In genomic region chr15:70710714-70711113, GRCh38 we compare ENCODE assay signal across 20 cellular contexts.
"Had no signal": no experiment of that assay in that cellular context is flagged by ENCODE, and none has a peak within 500 bp of the region (broad histone marks: within the 10 kb centered on the region; RNA-seq: fewer than 3 reads in every experiment).

No MANE protein-coding gene starts in this region.

- DNase-seq: activated B cell treated with CpG ODN at 0.5 μM for 24 hours; activated CD4-positive, alpha-beta T cell treated with anti-CD3 and anti-CD28 coated beads for 36 hours; activated CD4-positive, alpha-beta T cell treated with anti-CD3 and anti-CD28 coated beads, Interleukin-2, amount 50 U/mL, for 48 hours; activated CD8-positive, alpha-beta memory T cell treated with anti-CD3 and anti-CD28 coated beads, Interleukin-2, amount 50 U/mL, for 48 hours; activated naive CD4-positive, alpha-beta T cell; activated naive CD8-positive, alpha-beta T cell treated with anti-CD3 and anti-CD28 coated beads, Interleukin-2, amount 10 ng/mL, durations not matched to agents 7 days and 5 days; activated T-cell treated with anti-CD3 and anti-CD28 coated beads, Interleukin-2, amount 50 U/mL, for 4 hours; amniotic stem cell; cortex of kidney; erythroblast; left ventricle myocardium inferior; mucosa of descending colon; nucleus accumbens; spleen; stimulated activated CD4-positive, alpha-beta T cell treated with anti-CD3 and anti-CD28 coated beads, Interleukin-4, amount 100 ng/mL, for 1 hour; stimulated activated naive CD4-positive, alpha-beta T cell; T1000; testis had no signal

- H3K9me3 ChIP-seq: mucosa of descending colon, spleen, testis, vagina had no signal

- H3K4me3 ChIP-seq: left ventricle myocardium inferior, mucosa of descending colon, spleen, testis, vagina had no signal

- H3K27ac ChIP-seq: foreskin keratinocyte, left ventricle myocardium inferior, spleen, testis, vagina had no signal

- H3K36me3 ChIP-seq: spleen, vagina had no signal

- ATAC-seq: activated CD4-positive, alpha-beta T cell treated with anti-CD3 and anti-CD28 coated beads for 36 hours; activated T-cell treated with anti-CD3 and anti-CD28 coated beads, Interleukin-2, amount 50 U/mL, for 4 hours; foreskin keratinocyte; mucosa of descending colon had no signal

- H3K27me3 ChIP-seq: foreskin keratinocyte, spleen, testis, vagina had no signal
